17 cellular contexts compared by ENCODE assay signal in the genomic region with DNA sequence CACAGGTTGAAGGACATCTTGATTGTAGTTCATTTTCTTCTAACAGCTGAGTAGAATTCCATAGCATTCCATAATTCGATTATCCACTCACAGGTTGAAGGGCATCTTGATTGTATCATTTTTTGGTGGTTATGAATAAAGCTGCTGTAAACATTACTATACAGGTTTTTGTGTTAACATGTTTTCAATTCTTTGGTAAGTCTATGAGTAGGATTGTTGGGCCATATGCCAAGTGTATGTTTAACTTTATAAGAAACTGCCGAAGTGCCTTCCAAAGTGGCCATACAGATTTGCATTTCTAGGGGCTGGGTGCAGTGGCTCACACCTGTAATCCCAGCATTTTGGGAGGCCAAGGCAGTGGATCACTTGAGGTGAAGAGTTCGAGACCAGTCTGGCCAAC. TPM values are rescaled to one million over a fixed set of nuclear protein-coding genes. Genes with fewer than 3 reads are reported as not detected.
DNase-seq lines count a peak whose midpoint lies in the region; ATAC-seq and TF ChIP-seq lines count a peak whose summit lies in the region.
"Had no signal": no experiment of that assay in that cellular context is flagged by ENCODE, and none has a peak within 500 bp of the region (broad histone marks: within the 10 kb centered on the region; RNA-seq: fewer than 3 reads in every experiment).

No MANE protein-coding gene starts in this region.

- TF ChIP-seq CTCF in AG04450 (IDR thresholded peaks at IDR 0.05; ENCODE audit: low read depth, low read length) (no peak), epithelial cell of esophagus (IDR thresholded peaks at IDR 0.05; ENCODE audit: insufficient read depth, low read depth, low read length, missing control alignments) (no peak), foreskin keratinocyte (conservative IDR thresholded peaks at IDR 0.05) (no peak), type B pancreatic cell (conservative IDR thresholded peaks at IDR 0.05) (no peak)

- H3K27ac ChIP-seq in AG04450 (ENCODE audit: low read depth, low read length) (no peak overlapping the region), foreskin keratinocyte (no peak overlapping the region)
- H3K27ac ChIP-seq in effector memory CD4-positive, alpha-beta T cell (ENCODE audit: insufficient read depth, low read length, poor library complexity, severe bottlenecking): no peak overlapping the region
- H3K27ac ChIP-seq: BLaER1 treated with 17β-estradiol and CSF1 and Interleukin-3, amounts not matched to agents 10 nM and 100 nM; HL-60 had no signal

- no peak for ATAC-seq in foreskin keratinocyte
- ATAC-seq: CD8-positive, alpha-beta T cell; GM23338 had no signal

- no peaks in the 10 kb centered on the region for H3K9me3 ChIP-seq in AG04450 (ENCODE audit: control insufficient read depth, insufficient read depth, low read length)
- H3K9me3 ChIP-seq in effector memory CD4-positive, alpha-beta T cell (ENCODE audit: control insufficient read depth, low read length): no peaks in the 10 kb centered on the region
- H3K9me3 ChIP-seq: BLaER1 treated with 17β-estradiol and CSF1 and Interleukin-3, amounts not matched to agents 10 nM and 100 nM had no signal

- H3K4me1 ChIP-seq in foreskin keratinocyte: no peaks in the 10 kb centered on the region
- no peaks in the 10 kb centered on the region for H3K4me1 ChIP-seq in effector memory CD4-positive, alpha-beta T cell (ENCODE audit: control insufficient read depth, insufficient read depth, low read length, poor library complexity, severe bottlenecking)
- H3K4me1 ChIP-seq: BLaER1 treated with 17β-estradiol and CSF1 and Interleukin-3, amounts not matched to agents 10 nM and 100 nM had no signal

- H3K4me1 Mint-ChIP-seq in type B pancreatic cell (ENCODE audit: unreplicated experiment): no peaks in the 10 kb centered on the region
- H3K4me1 Mint-ChIP-seq: B cell, GM23338 had no signal

- POLR2A ChIA-PET in AG04450 (lab: Yijun Ruan, JAX): no interaction called here

- peak; percentile 30 for DNase-seq in AG04450 (ENCODE audit: low read depth, low spot score)
- peak; percentile 22 for DNase-seq in SK-N-DZ (ENCODE audit: low spot score)
- peak; percentile 52 for DNase-seq in epithelial cell of esophagus (ENCODE audit: low read depth)
- DNase-seq in foreskin keratinocyte: peak; percentile 19 to 35
- DNase-seq in anterior cingulate cortex (lab: John Stamatoyannopoulos, UW): no peak
- DNase-seq in effector memory CD4-positive, alpha-beta T cell: no peak
- no peak for DNase-seq in type B pancreatic cell (ENCODE audit: extremely low spot score, unreplicated experiment)
- DNase-seq: 8988T; CD8-positive, alpha-beta T cell; COR-L47; DMS 273 treated with DMSO at 0.1 percent for 48 hours; GDM1; HCEC 1CT had no signal

- H3K36me3 ChIP-seq in effector memory CD4-positive, alpha-beta T cell (ENCODE audit: control insufficient read depth, insufficient read depth, low read length): no peaks in the 10 kb centered on the region
- H3K36me3 ChIP-seq: BLaER1 treated with 17β-estradiol and CSF1 and Interleukin-3, amounts not matched to agents 10 nM and 100 nM had no signal

- no peak overlapping the region for H3K27ac Mint-ChIP-seq in type B pancreatic cell
- H3K27ac Mint-ChIP-seq: B cell; CD8-positive, alpha-beta T cell; GM23338 had no signal

- H3K27me3 ChIP-seq in AG04450 (ENCODE audit: control insufficient read depth, insufficient read depth, low read length): no peaks in the 10 kb centered on the region
- no peaks in the 10 kb centered on the region for H3K27me3 ChIP-seq in foreskin keratinocyte
- no peaks in the 10 kb centered on the region for H3K27me3 ChIP-seq in effector memory CD4-positive, alpha-beta T cell (replicated peaks; ENCODE audit: control insufficient read depth, insufficient read depth, low read length, poor library complexity, severe bottlenecking)
- H3K27me3 ChIP-seq: BLaER1 treated with 17β-estradiol and CSF1 and Interleukin-3, amounts not matched to agents 10 nM and 100 nM had no signal

- no peaks in the 10 kb centered on the region for H3K27me3 Mint-ChIP-seq in type B pancreatic cell
- H3K27me3 Mint-ChIP-seq: B cell had no signal

- CTCF ChIA-PET in AG04450 (lab: Charles Lee): interaction anchor here (0.7 to 7.5 kb wide), 5 partner anchors 11 to 590 kb away, joined by 3 to 65 read pairs (median 3); no protein-coding TSS in a partner anchor

- no peak overlapping the region for H3K4me3 ChIP-seq in AG04450 (ENCODE audit: low read depth, low read length)
- no peak overlapping the region for H3K4me3 ChIP-seq in epithelial cell of esophagus (ENCODE audit: low read length)
- H3K4me3 ChIP-seq in effector memory CD4-positive, alpha-beta T cell (ENCODE audit: insufficient read depth, low read depth, low read length, poor library complexity, severe bottlenecking): no peak overlapping the region
- H3K4me3 ChIP-seq: BLaER1 treated with 17β-estradiol and CSF1 and Interleukin-3, amounts not matched to agents 10 nM and 100 nM; GM23338 had no signal

- no peak overlapping the region for H3K4me3 Mint-ChIP-seq in type B pancreatic cell
- H3K4me3 Mint-ChIP-seq: B cell; CD8-positive, alpha-beta T cell; GM23338 had no signal

- H3K36me3 Mint-ChIP-seq in type B pancreatic cell: peaks cover 4% of the 10 kb centered on the region

- H3K9me3 Mint-ChIP-seq in type B pancreatic cell: no peaks in the 10 kb centered on the region
- H3K9me3 Mint-ChIP-seq: CD8-positive, alpha-beta T cell; GM23338 had no signal

RNA-seq across cellular contexts. Expression of a gene that starts 44.6 kb away (rescaled TPM):
- polyA plus RNA-seq in AG04450 (2011; rRNA removed): 7.7 and 8.6 TPM in 2 replicates
- polyA minus RNA-seq in AG04450 (2011; rRNA and poly(A)+ RNA removed): 5.8 and 7.0 TPM in 2 replicates
- 1.7 and 3.2 TPM in 2 replicates for polyA plus RNA-seq in SK-N-DZ (2014; cell fraction: cytosol; rRNA removed)
- polyA plus RNA-seq in SK-N-DZ (2014; cell fraction: nucleus; rRNA removed): 3.0 and 4.1 TPM in 2 replicates
- 6.0 and 6.3 TPM in 2 replicates for total RNA-seq in foreskin keratinocyte
- 3.2 and 3.4 TPM in 2 replicates for polyA plus RNA-seq in foreskin keratinocyte
- 12.1 and 12.2 TPM in 2 replicates for total RNA-seq in type B pancreatic cell (ENCODE audit: low replicate concordance)

RNA-seq across cellular contexts. Expression of a gene that starts 48.1 kb away (rescaled TPM):
- polyA plus RNA-seq in AG04450 (2011; rRNA removed) (63.0 and 84.5 TPM in 2 replicates), foreskin keratinocyte (41.8 and 45.9 TPM in 2 replicates)
- polyA minus RNA-seq in AG04450 (2011; rRNA and poly(A)+ RNA removed): 27.9 and 38.5 TPM in 2 replicates
- polyA plus RNA-seq in SK-N-DZ (2014; cell fraction: cytosol; rRNA removed): 65.7 and 70.4 TPM in 2 replicates
- polyA plus RNA-seq in SK-N-DZ (2014; cell fraction: nucleus; rRNA removed): 56.2 and 56.6 TPM in 2 replicates
- total RNA-seq in foreskin keratinocyte (52.5 and 53.4 TPM in 2 replicates), type B pancreatic cell (ENCODE audit: low replicate concordance) (33.5 and 38.0 TPM in 2 replicates)

Comparison
In these comparisons a context has a peak if more than half of its experiments do, and no peak if none do; other contexts are left out.
1. DNase-seq: peak in AG04450 (single experiment), SK-N-DZ (single experiment), epithelial cell of esophagus (single experiment) and foreskin keratinocyte (2 of 2); none in anterior cingulate cortex (0 of 58), effector memory CD4-positive, alpha-beta T cell (0 of 3) and type B pancreatic cell (single experiment).